Comparison of ENCODE assay signal across 9 cellular contexts in the genomic region with DNA sequence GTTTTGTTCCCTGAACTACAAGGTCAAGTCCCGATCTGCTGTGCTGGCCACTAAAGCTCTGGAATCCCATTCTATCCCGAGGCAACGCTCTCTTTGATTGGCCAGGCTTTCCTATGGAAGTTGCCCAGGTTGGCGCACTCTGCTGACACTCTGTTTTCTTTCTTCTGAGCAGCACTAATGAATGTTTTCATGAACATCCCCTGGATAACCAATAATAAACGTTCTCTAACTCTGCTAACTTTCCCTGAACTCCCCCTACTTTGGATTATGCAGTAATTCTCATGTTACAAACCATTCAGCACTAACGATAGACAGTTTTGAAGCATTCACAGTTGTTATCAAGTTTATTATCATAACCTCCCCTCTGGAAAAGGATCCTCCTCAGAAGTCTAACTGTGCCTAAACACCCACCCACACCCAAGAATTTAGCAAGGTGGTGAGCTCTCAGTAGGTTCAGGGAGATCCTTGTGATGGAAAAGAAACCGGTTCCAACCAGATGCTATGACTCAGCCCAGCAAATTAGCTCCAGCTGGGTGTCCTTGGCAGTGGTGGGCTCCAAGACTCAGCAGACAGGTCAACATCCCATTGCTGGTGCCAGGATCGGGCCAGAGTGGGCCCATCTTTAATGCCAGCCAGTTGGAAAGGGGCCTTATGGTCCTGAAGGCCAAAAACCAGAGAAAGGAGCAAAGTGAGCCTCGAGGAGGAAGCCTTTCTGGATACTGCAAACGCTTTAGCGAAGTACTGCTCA.
A peak's percentile ranks its signal among the peaks of the same experiment; 100 is the strongest.
DNase-seq lines count a peak whose midpoint lies in the region; ATAC-seq, FAIRE-seq and TF ChIP-seq lines count a peak whose summit lies in the region.
"Had no signal": no experiment of that assay in that cellular context is flagged by ENCODE, and none has a peak within 500 bp of the region (broad histone marks: within the 10 kb centered on the region; RNA-seq: fewer than 3 reads in every experiment).

No MANE protein-coding gene starts in this region.

- no peak overlapping the region for H2AFZ ChIP-seq in neural progenitor cell (replicated peaks)

- no peak for FAIRE-seq in GM19239 (lab: Jason Lieb, UNC)

- no peaks in the 10 kb centered on the region for H3K36me3 ChIP-seq in CD4-positive, CD25-positive, alpha-beta regulatory T cell (ENCODE audit: control insufficient read depth, insufficient read depth, low read length)
- no peaks in the 10 kb centered on the region for H3K36me3 ChIP-seq in neural progenitor cell

- H3K27ac ChIP-seq in CD4-positive, CD25-positive, alpha-beta regulatory T cell (ENCODE audit: insufficient read depth, low read length, poor library complexity, severe bottlenecking), result peak overlapping the region; percentile 91
- H3K27ac ChIP-seq in RWPE1 (peak overlapping the region; percentile 25; the same call in 1 of the 2 replicates), neural progenitor cell (no peak overlapping the region)

- peaks cover 39 to 61% (median 48%) of the 10 kb centered on the region in 4 donors for H3K4me1 Mint-ChIP-seq in CD4-positive, CD25-positive, alpha-beta regulatory T cell
- H3K4me1 Mint-ChIP-seq in neural progenitor cell, result peaks cover 40% of the 10 kb centered on the region

- ATAC-seq in CD4-positive, CD25-positive, alpha-beta regulatory T cell (ENCODE audit: low read depth in 2 of 2), result no peak
- ATAC-seq in GM18505 (IDR thresholded peaks at IDR 0.05; ENCODE audit: unreplicated experiment), result no peak
- no peak for ATAC-seq in GM21786 (IDR thresholded peaks at IDR 0.05; ENCODE audit: unreplicated experiment)

- H3K9me3 ChIP-seq in CD4-positive, CD25-positive, alpha-beta regulatory T cell (ENCODE audit: control insufficient read depth in 2 of 2, low read length in 2 of 2), result no peaks in the 10 kb centered on the region
- H3K9me3 ChIP-seq in neural progenitor cell (ENCODE audit: low read depth), result no peaks in the 10 kb centered on the region

- peak overlapping the region; percentile 3 to 52 (median 25) for H3K4me3 Mint-ChIP-seq in CD4-positive, CD25-positive, alpha-beta regulatory T cell
- H3K4me3 Mint-ChIP-seq in neural progenitor cell, result no peak overlapping the region

- peaks cover 13% of the 10 kb centered on the region for H3K79me2 ChIP-seq in neural progenitor cell (ENCODE audit: low read depth)

- CTCF ChIA-PET in RWPE1 (lab: Yijun Ruan, JAX), result no interaction called here

- TF ChIP-seq CTCF in RWPE1 (conservative IDR thresholded peaks at IDR 0.05; ENCODE audit: low read depth), result no peak
- TF ChIP-seq CTCF in epithelial cell of proximal tubule (conservative IDR thresholded peaks at IDR 0.05; ENCODE audit: low read depth, low read length), result no peak
- TF ChIP-seq CTCF in neural progenitor cell (IDR thresholded peaks at IDR 0.05), result no peak

- DNase-seq in CD4-positive, CD25-positive, alpha-beta regulatory T cell, result no peak
- DNase-seq in RWPE1 (ENCODE audit: low spot score), result no peak
- DNase-seq in epithelial cell of proximal tubule (ENCODE audit: low read depth), result peak; percentile 16
- no peak for DNase-seq in neural progenitor cell (ENCODE audit: low spot score)
- DNase-seq in NCI-H1436 treated with DMSO at 0.1 percent for 48 hours (lab: John Stamatoyannopoulos, UW), result no peak
- no peak for DNase-seq in GM19239 (ENCODE audit: insufficient read length, low spot score)
- DNase-seq: T1000 had no signal

- H3K4me3 ChIP-seq in CD4-positive, CD25-positive, alpha-beta regulatory T cell (ENCODE audit: low read depth, low read length), result peak overlapping the region; percentile 95
- H3K4me3 ChIP-seq in epithelial cell of proximal tubule (ENCODE audit: low read depth, low read length) (no peak overlapping the region), neural progenitor cell (no peak overlapping the region)

- POLR2A ChIA-PET in RWPE1 (lab: Yijun Ruan, JAX; ENCODE audit: low non-redundant PET), result no interaction called here

- H3K4me2 ChIP-seq in neural progenitor cell, result no peak overlapping the region

- peaks cover 0 to 1% (median 0%) of the 10 kb centered on the region in 7 donors for H3K9me3 Mint-ChIP-seq in CD4-positive, CD25-positive, alpha-beta regulatory T cell
- no peaks in the 10 kb centered on the region for H3K9me3 Mint-ChIP-seq in neural progenitor cell

- peak overlapping the region; percentile 88 to 99 (median 90) for H3K27ac Mint-ChIP-seq in CD4-positive, CD25-positive, alpha-beta regulatory T cell
- H3K27ac Mint-ChIP-seq in neural progenitor cell, result peak overlapping the region; percentile 13

- H3F3A ChIP-seq in neural progenitor cell (ENCODE audit: low read depth), result no peaks in the 10 kb centered on the region

- peaks cover 31% of the 10 kb centered on the region for H3K4me1 ChIP-seq in CD4-positive, CD25-positive, alpha-beta regulatory T cell (ENCODE audit: control insufficient read depth, insufficient read depth, low read length, poor library complexity, severe bottlenecking)
- H3K4me1 ChIP-seq in neural progenitor cell, result peaks cover 14% of the 10 kb centered on the region

- no peaks in the 10 kb centered on the region for H3K27me3 ChIP-seq in CD4-positive, CD25-positive, alpha-beta regulatory T cell (ENCODE audit: control insufficient read depth, insufficient read depth, low read length)
- no peaks in the 10 kb centered on the region for H3K27me3 ChIP-seq in neural progenitor cell

- no peaks in the 10 kb centered on the region for H3K27me3 Mint-ChIP-seq in CD4-positive, CD25-positive, alpha-beta regulatory T cell
- H3K27me3 Mint-ChIP-seq in neural progenitor cell (ENCODE audit: insufficient read depth, low read depth), result no peaks in the 10 kb centered on the region

- no peak overlapping the region for H3K9ac ChIP-seq in neural progenitor cell

- TF ChIP-seq POLR2A in GM18505 (IDR thresholded peaks at IDR 0.05; ENCODE audit: borderline replicate concordance, extremely low read depth, insufficient read depth, insufficient read length), result no peak

- peaks cover 14% of the 10 kb centered on the region for H3K36me3 Mint-ChIP-seq in CD4-positive, CD25-positive, alpha-beta regulatory T cell
- H3K36me3 Mint-ChIP-seq in neural progenitor cell, result peaks cover 8% of the 10 kb centered on the region

- H4K20me1 ChIP-seq in neural progenitor cell (ENCODE audit: low read depth), result peaks cover 3% of the 10 kb centered on the region
